Comparison of ENCODE assay signal across 20 cellular contexts in genomic region chr10:62562795-62563194, GRCh38.
"Had no signal": no experiment of that assay in that cellular context is flagged by ENCODE, and none has a peak within 500 bp of the region (broad histone marks: within the 10 kb centered on the region; RNA-seq: fewer than 3 reads in every experiment).

No MANE protein-coding gene starts in this region.

- H3K27me3 Mint-ChIP-seq: activated naive CD8-positive, alpha-beta T cell had no signal

- H3K36me3 ChIP-seq: colonic mucosa, esophagus muscularis mucosa, prostate gland, right lobe of liver, spleen, tibial nerve had no signal

- H3K9me3 ChIP-seq: body of pancreas, colonic mucosa, esophagus muscularis mucosa, mucosa of descending colon, prostate gland, right lobe of liver, spleen, tibial nerve had no signal

- H3K4me3 Mint-ChIP-seq: activated B cell treated with CpG ODN at 0.5 μM for 24 hours; activated naive CD8-positive, alpha-beta T cell; activated T-cell treated with anti-CD3 and anti-CD28 coated beads, Interleukin-2, amount 50 U/mL, for 24 hours; memory B cell; naive thymus-derived CD8-positive, alpha-beta T cell had no signal

- H3K4me1 ChIP-seq: body of pancreas, colonic mucosa, prostate gland had no signal

- ATAC-seq: body of pancreas; left ventricle myocardium superior; mucosa of descending colon; naive thymus-derived CD8-positive, alpha-beta T cell; right lobe of liver had no signal

- H3K27me3 ChIP-seq: body of pancreas, colonic mucosa, esophagus muscularis mucosa, right lobe of liver, spleen, tibial nerve had no signal

- H3K27ac ChIP-seq: body of pancreas, prostate gland had no signal

- H3K36me3 Mint-ChIP-seq: activated naive CD8-positive, alpha-beta T cell; memory B cell; naive thymus-derived CD8-positive, alpha-beta T cell had no signal

- H3K4me3 ChIP-seq: body of pancreas, colonic mucosa, esophagus muscularis mucosa, mucosa of descending colon, prostate gland, right lobe of liver, spleen, tibial nerve had no signal

- DNase-seq: activated B cell treated with CpG ODN at 0.5 μM for 24 hours; activated CD4-positive, alpha-beta T cell treated with anti-CD3 and anti-CD28 coated beads, Interleukin-2, amount 50 U/mL, for 1 hour; activated gamma-delta T cell; activated T-cell treated with anti-CD3 and anti-CD28 coated beads, Interleukin-2, amount 50 U/mL, for 24 hours; amniotic stem cell; body of pancreas; colonic mucosa; effector CD4-positive, alpha-beta T cell; hippocampal formation; left ventricle myocardium superior; mucosa of descending colon; naive thymus-derived CD8-positive, alpha-beta T cell; occipital lobe; right lobe of liver; spleen had no signal

- H3K27ac Mint-ChIP-seq: activated B cell treated with CpG ODN at 0.5 μM for 24 hours; activated naive CD8-positive, alpha-beta T cell; activated T-cell treated with anti-CD3 and anti-CD28 coated beads, Interleukin-2, amount 50 U/mL, for 24 hours; memory B cell; naive thymus-derived CD8-positive, alpha-beta T cell had no signal

- H3K9me3 Mint-ChIP-seq: activated B cell treated with CpG ODN at 0.5 μM for 24 hours; activated T-cell treated with anti-CD3 and anti-CD28 coated beads, Interleukin-2, amount 50 U/mL, for 24 hours; memory B cell; naive thymus-derived CD8-positive, alpha-beta T cell had no signal
